In the genomic region with DNA sequence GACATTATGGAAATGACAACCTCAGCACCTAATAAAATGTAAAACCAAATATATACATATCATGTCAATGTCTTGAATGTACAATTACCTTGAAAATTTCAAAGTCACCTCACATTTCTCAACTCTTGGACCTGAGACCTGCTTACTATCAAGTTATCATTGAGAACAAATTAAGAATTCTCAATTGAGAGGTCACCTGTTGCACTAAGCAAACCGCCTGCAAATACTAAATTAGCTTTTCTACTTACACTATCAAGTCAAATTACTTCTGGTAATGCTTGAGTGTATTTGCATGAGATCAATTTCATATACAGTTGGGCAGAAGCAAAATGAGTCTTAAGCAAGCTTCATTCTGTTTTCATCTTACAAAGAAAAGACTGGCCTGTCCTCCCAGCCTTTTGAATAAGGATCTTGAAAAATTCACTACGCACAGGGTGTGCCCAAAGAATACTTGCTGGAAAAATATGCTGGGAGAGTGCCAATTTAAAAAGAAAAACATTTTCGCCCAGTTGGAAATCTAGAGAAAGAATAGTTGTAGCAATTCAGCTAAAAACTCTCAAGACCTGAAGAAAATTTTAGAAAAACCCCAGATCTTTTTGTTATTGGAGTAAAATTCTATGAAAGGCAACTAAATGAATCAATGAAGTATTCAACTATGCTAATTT, we compare ENCODE assay signal across 11 cellular contexts. TPM values are rescaled to one million over a fixed set of nuclear protein-coding genes. Genes with fewer than 3 reads are reported as not detected.
A peak's percentile ranks its signal among the peaks of the same experiment; 100 is the strongest.
DNase-seq lines count a peak whose midpoint lies in the region; ATAC-seq and TF ChIP-seq lines count a peak whose summit lies in the region.
"Had no signal": no experiment of that assay in that cellular context is flagged by ENCODE, and none has a peak within 500 bp of the region (broad histone marks: within the 10 kb centered on the region; RNA-seq: fewer than 3 reads in every experiment).

No MANE protein-coding gene starts in this region.

- peaks cover 48 to 100% (median 61%) of the 10 kb centered on the region in 3 donors for H3K4me1 ChIP-seq in gastroesophageal sphincter

- no peak for TF ChIP-seq EP300 in gastroesophageal sphincter (IDR thresholded peaks at IDR 0.05)

- peaks cover 81% of the 10 kb centered on the region for H3K4me1 Mint-ChIP-seq in stimulated activated effector memory CD8-positive, alpha-beta T cell treated with anti-CD3 and anti-CD28 coated beads, Interleukin-12 subunit alpha, Interleukin-12 subunit beta, amount 100 ng/mL, for 72 hours

- H3K27me3 ChIP-seq in gastroesophageal sphincter (no peaks in the 10 kb centered on the region), MG63 (no peaks in the 10 kb centered on the region)

- DNase-seq in NCI-H2171 treated with DMSO at 0.1 percent for 48 hours (lab: John Stamatoyannopoulos, UW) (peak; percentile 69), NCI-H2171 (lab: John Stamatoyannopoulos, UW) (no peak), MG63 (no peak), NCI-H2196 treated with DMSO at 0.1 percent for 48 hours (lab: John Stamatoyannopoulos, UW; ENCODE audit: unreplicated experiment) (no peak)
- DNase-seq in activated naive CD4-positive, alpha-beta T cell treated with anti-CD3 and anti-CD28 coated beads, Interleukin-2, amount 50 U/mL, for 72 hours (ENCODE audit: low spot score in 2 of 2), result no peak
- DNase-seq in stimulated activated effector memory CD8-positive, alpha-beta T cell treated with anti-CD3 and anti-CD28 coated beads, Interleukin-12 subunit alpha, Interleukin-12 subunit beta, amount 100 ng/mL, for 72 hours (ENCODE audit: low spot score in 2 of 2), result no peak
- DNase-seq: ACHN; activated naive CD8-positive, alpha-beta T cell treated with anti-CD3 and anti-CD28 coated beads, Interleukin-2, amount 10 ng/mL, durations not matched to agents 7 days and 5 days; NCI-H1048 had no signal

- no peak for ATAC-seq in activated naive CD4-positive, alpha-beta T cell treated with anti-CD3 and anti-CD28 coated beads, Interleukin-2, amount 50 U/mL, for 72 hours
- ATAC-seq in gastroesophageal sphincter (peak; percentile 72), GM19452 (IDR thresholded peaks at IDR 0.05; ENCODE audit: unreplicated experiment) (no peak)
- ATAC-seq in stimulated activated effector memory CD8-positive, alpha-beta T cell treated with anti-CD3 and anti-CD28 coated beads, Interleukin-12 subunit alpha, Interleukin-12 subunit beta, amount 100 ng/mL, for 72 hours, result no peak

- TF ChIP-seq CTCF in gastroesophageal sphincter (IDR thresholded peaks at IDR 0.05), result no peak

- H3K4me3 Mint-ChIP-seq in stimulated activated effector memory CD8-positive, alpha-beta T cell treated with anti-CD3 and anti-CD28 coated beads, Interleukin-12 subunit alpha, Interleukin-12 subunit beta, amount 100 ng/mL, for 72 hours, result peak overlapping the region; percentile 52
- H3K4me3 Mint-ChIP-seq: activated naive CD8-positive, alpha-beta T cell treated with anti-CD3 and anti-CD28 coated beads, Interleukin-2, amount 10 ng/mL, durations not matched to agents 7 days and 5 days had no signal

- peak overlapping the region; percentile 91 to 97 for H3K27ac Mint-ChIP-seq in activated naive CD4-positive, alpha-beta T cell treated with anti-CD3 and anti-CD28 coated beads, Interleukin-2, amount 50 U/mL, for 72 hours
- peak overlapping the region; percentile 91 for H3K27ac Mint-ChIP-seq in stimulated activated effector memory CD8-positive, alpha-beta T cell treated with anti-CD3 and anti-CD28 coated beads, Interleukin-12 subunit alpha, Interleukin-12 subunit beta, amount 100 ng/mL, for 72 hours
- H3K27ac Mint-ChIP-seq: activated naive CD8-positive, alpha-beta T cell treated with anti-CD3 and anti-CD28 coated beads, Interleukin-2, amount 10 ng/mL, durations not matched to agents 7 days and 5 days had no signal

- no peak for TF ChIP-seq POLR2A in gastroesophageal sphincter (IDR thresholded peaks at IDR 0.05)

- H3K9me3 Mint-ChIP-seq in activated naive CD4-positive, alpha-beta T cell treated with anti-CD3 and anti-CD28 coated beads, Interleukin-2, amount 50 U/mL, for 72 hours, result no peaks in the 10 kb centered on the region
- no peaks in the 10 kb centered on the region for H3K9me3 Mint-ChIP-seq in stimulated activated effector memory CD8-positive, alpha-beta T cell treated with anti-CD3 and anti-CD28 coated beads, Interleukin-12 subunit alpha, Interleukin-12 subunit beta, amount 100 ng/mL, for 72 hours
- H3K9me3 Mint-ChIP-seq: activated naive CD8-positive, alpha-beta T cell treated with anti-CD3 and anti-CD28 coated beads, Interleukin-2, amount 10 ng/mL, durations not matched to agents 7 days and 5 days had no signal

- WGBS in gastroesophageal sphincter (ENCODE audit: low coverage in 1 of 2), 2 donors, result 19 to 28% methylated on average over 3 of the region's 3 CpGs

- peaks cover 0 to 4% of the 10 kb centered on the region in 2 donors for H3K36me3 Mint-ChIP-seq in activated naive CD4-positive, alpha-beta T cell treated with anti-CD3 and anti-CD28 coated beads, Interleukin-2, amount 50 U/mL, for 72 hours
- H3K36me3 Mint-ChIP-seq in stimulated activated effector memory CD8-positive, alpha-beta T cell treated with anti-CD3 and anti-CD28 coated beads, Interleukin-12 subunit alpha, Interleukin-12 subunit beta, amount 100 ng/mL, for 72 hours, result peaks cover 41% of the 10 kb centered on the region

- H3K36me3 ChIP-seq in gastroesophageal sphincter, result no peaks in the 10 kb centered on the region
- peaks cover 5% of the 10 kb centered on the region; the same call in 1 of the 2 replicates for H3K36me3 ChIP-seq in MG63

- H3K4me3 ChIP-seq in gastroesophageal sphincter (no peak overlapping the region), MG63 (no peak overlapping the region)

- H3K9me3 ChIP-seq in gastroesophageal sphincter (no peaks in the 10 kb centered on the region), MG63 (no peaks in the 10 kb centered on the region)

- peak overlapping the region; percentile 27 to 87 (median 79) for H3K27ac ChIP-seq in gastroesophageal sphincter

RNA-seq across cellular contexts. Expression of gene KANSL1, which starts 35.7 kb away (rescaled TPM):
- total RNA-seq in activated naive CD4-positive, alpha-beta T cell treated with anti-CD3 and anti-CD28 coated beads, Interleukin-2, amount 50 U/mL, for 72 hours, result 10 to 100 TPM; 74.7 to 87.3 TPM
- 10 to 100 TPM; 57.7 to 91.2 (median 75.1) TPM for total RNA-seq in gastroesophageal sphincter
- 15.2 and 23.8 TPM in 2 replicates for total RNA-seq in MG63 (2014; rRNA removed; shearing (Covaris generic); ENCODE audit: low replicate concordance)
